In genomic region chr11:721913-722811, GRCh38 we compare ENCODE assay signal across 9 cellular contexts. TPM values are rescaled to one million over a fixed set of nuclear protein-coding genes. Genes with fewer than 3 reads are reported as not detected.
DNase-seq lines count a peak whose midpoint lies in the region; ATAC-seq and TF ChIP-seq lines count a peak whose summit lies in the region.
"Had no signal": no experiment of that assay in that cellular context is flagged by ENCODE, and none has a peak within 500 bp of the region (broad histone marks: within the 10 kb centered on the region; RNA-seq: fewer than 3 reads in every experiment).

No MANE protein-coding gene starts in this region.

- H3K27me3 ChIP-seq in SU-DHL-6 (ENCODE audit: low read length) (no peaks in the 10 kb centered on the region), colonic mucosa (peaks cover 5% of the 10 kb centered on the region), smooth muscle cell (ENCODE audit: low read depth) (peaks cover 23% of the 10 kb centered on the region)

- H3K27ac ChIP-seq in SU-DHL-6 (ENCODE audit: low read depth, low read length), result no peak overlapping the region
- no peak overlapping the region for H3K27ac ChIP-seq in colonic mucosa
- H3K27ac ChIP-seq in smooth muscle cell (ENCODE audit: low read depth), result no peak overlapping the region
- H3K27ac ChIP-seq: VCaP had no signal

- H3F3A ChIP-seq in SU-DHL-6 (ENCODE audit: insufficient read depth) (peaks cover 7% of the 10 kb centered on the region; the same call in 1 of the 2 replicates), smooth muscle cell (ENCODE audit: low read depth) (no peaks in the 10 kb centered on the region)

- TF ChIP-seq CTCF in SU-DHL-6 (IDR thresholded peaks at IDR 0.05; ENCODE audit: insufficient read depth, low read length, poor library complexity, severe bottlenecking), result no peak
- TF ChIP-seq CTCF in colonic mucosa (IDR thresholded peaks at IDR 0.05), result no peak
- TF ChIP-seq CTCF in smooth muscle cell (IDR thresholded peaks at IDR 0.05; ENCODE audit: borderline replicate concordance, insufficient read depth, poor library complexity, severe bottlenecking), result no peak

- intact Hi-C loops in left ventricle myocardium superior (cut with micrococcal nuclease) (no loop called here), cardiac septum (cut with DNase I) (no loop called here), colonic mucosa (cut with DNase I) (loop anchor here (10.0 kb wide), 1 partner anchor 167 kb away; no protein-coding TSS in a partner anchor)

- H3K9ac ChIP-seq in SU-DHL-6 (ENCODE audit: low read length), result no peak overlapping the region; the same call in 1 of the 2 replicates
- peak overlapping the region in 1 of 2 donors; percentile 50 for H3K9ac ChIP-seq in colonic mucosa (ENCODE audit: low read depth in 2 of 2, low read length in 2 of 2)
- no peak overlapping the region for H3K9ac ChIP-seq in smooth muscle cell (ENCODE audit: low read depth)

- H3K4me3 ChIP-seq in SU-DHL-6 (ENCODE audit: insufficient read depth, low read length, poor library complexity, severe bottlenecking), result no peak overlapping the region
- H3K4me3 ChIP-seq in colonic mucosa, result no peak overlapping the region
- no peak overlapping the region for H3K4me3 ChIP-seq in smooth muscle cell

- no peaks in the 10 kb centered on the region for H3K9me3 ChIP-seq in SU-DHL-6 (ENCODE audit: insufficient read depth, low read length)
- H3K9me3 ChIP-seq in colonic mucosa, result no peaks in the 10 kb centered on the region
- H3K9me3 ChIP-seq in smooth muscle cell (replicated peaks; ENCODE audit: low read depth), result no peaks in the 10 kb centered on the region

- H3K4me2 ChIP-seq in SU-DHL-6 (ENCODE audit: low read depth, low read length, poor library complexity, severe bottlenecking) (peak overlapping the region; percentile 26), smooth muscle cell (no peak overlapping the region)

- H4K20me1 ChIP-seq in SU-DHL-6 (ENCODE audit: low read depth, low read length) (no peaks in the 10 kb centered on the region), smooth muscle cell (ENCODE audit: low read depth) (peaks cover 21% of the 10 kb centered on the region)

- 96% methylated on average over 28 of the region's 45 CpGs for WGBS in smooth muscle cell (ENCODE audit: low lambda C conversion rate)

- H3K4me1 ChIP-seq in colonic mucosa (peaks cover 36% of the 10 kb centered on the region), smooth muscle cell (ENCODE audit: low read depth) (peaks cover 10% of the 10 kb centered on the region)

- H3K36me3 ChIP-seq in SU-DHL-6 (ENCODE audit: low read length), result no peaks in the 10 kb centered on the region
- no peaks in the 10 kb centered on the region for H3K36me3 ChIP-seq in colonic mucosa
- no peaks in the 10 kb centered on the region for H3K36me3 ChIP-seq in smooth muscle cell (ENCODE audit: low read depth)

- H2AFZ ChIP-seq in SU-DHL-6 (ENCODE audit: low read depth, low read length, severe bottlenecking), result no peak overlapping the region
- no peak overlapping the region for H2AFZ ChIP-seq in smooth muscle cell (ENCODE audit: low read depth)

- ATAC-seq in left ventricle myocardium superior (no peak), GM18873 (IDR thresholded peaks at IDR 0.05; ENCODE audit: low FRiP score, unreplicated experiment) (no peak), HG03442 (IDR thresholded peaks at IDR 0.05; ENCODE audit: unreplicated experiment) (no peak)

- DNase-seq in left ventricle myocardium superior, result peak; percentile 57
- no peak for DNase-seq in cardiac septum (ENCODE audit: low spot score)
- peak; percentile 49 for DNase-seq in colonic mucosa
- no peak for DNase-seq in Ammon's horn (ENCODE audit: low spot score)
- DNase-seq in smooth muscle cell (lab: John Stamatoyannopoulos, UW; ENCODE audit: unreplicated experiment), result no peak

- no peaks in the 10 kb centered on the region for H3K9me2 ChIP-seq in SU-DHL-6 (replicated peaks; ENCODE audit: insufficient read depth, low read length)

- H3K79me2 ChIP-seq in SU-DHL-6 (ENCODE audit: insufficient read depth, low read length) (no peaks in the 10 kb centered on the region), smooth muscle cell (ENCODE audit: low read depth) (no peaks in the 10 kb centered on the region)

RNA-seq across cellular contexts. Expression of gene EPS8L2, which starts 16.1 kb away (rescaled TPM):
- total RNA-seq in left ventricle myocardium superior (3.3 TPM), cardiac septum (2.3 TPM), colonic mucosa (100 to 1,000 TPM; 192 to 254 TPM), smooth muscle cell (47.9 and 74.9 TPM in 2 replicates)
- polyA plus RNA-seq in smooth muscle cell, result 37.7 and 133 TPM in 2 replicates

RNA-seq across cellular contexts. Expression of gene TALDO1, which starts 25.1 kb away (rescaled TPM):
- 103 TPM for total RNA-seq in left ventricle myocardium superior
- total RNA-seq in cardiac septum, result 92.4 TPM
- 100 to 1,000 TPM; 195 to 274 TPM for total RNA-seq in colonic mucosa
- 100 and 103 TPM in 2 replicates for total RNA-seq in smooth muscle cell
- 155 and 158 TPM in 2 replicates for polyA plus RNA-seq in smooth muscle cell

RNA-seq across cellular contexts. Expression of gene TMEM80, which starts 26.5 kb away (rescaled TPM):
- total RNA-seq in left ventricle myocardium superior (9.0 TPM), cardiac septum (15.5 TPM), colonic mucosa (10 to 100 TPM; 18.4 to 36.6 TPM), smooth muscle cell (5.5 and 9.0 TPM in 2 replicates)
- 14.3 and 24.3 TPM in 2 replicates for polyA plus RNA-seq in smooth muscle cell

RNA-seq across cellular contexts. Expression of gene DEAF1, which starts 27.1 kb away (rescaled TPM):
- total RNA-seq in left ventricle myocardium superior (15.9 TPM), cardiac septum (21.3 TPM), colonic mucosa (10 to 100 TPM; 21.7 to 25.8 TPM), smooth muscle cell (18.7 and 19.0 TPM in 2 replicates)
- polyA plus RNA-seq in smooth muscle cell, result 39.2 and 61.5 TPM in 2 replicates

RNA-seq across cellular contexts. Expression of gene GATD1, which starts 55.1 kb away (rescaled TPM):
- total RNA-seq in left ventricle myocardium superior, result 23.1 TPM
- total RNA-seq in cardiac septum, result 38.7 TPM
- 10 to 100 TPM; 39.9 to 84.9 TPM for total RNA-seq in colonic mucosa
- total RNA-seq in smooth muscle cell, result 12.9 and 18.5 TPM in 2 replicates
- 11.7 and 20.2 TPM in 2 replicates for polyA plus RNA-seq in smooth muscle cell

Comparison
In these comparisons a context has a peak if more than half of its experiments do, and no peak if none do; other contexts are left out.
1. DNase-seq: peak in left ventricle myocardium superior (single experiment) and colonic mucosa (single experiment); none in cardiac septum (single experiment), Ammon's horn (single experiment) and smooth muscle cell (single experiment).
2. RNA of gene EPS8L2, which starts 16.1 kb away (total RNA-seq): 192 to 254 TPM in colonic mucosa and 47.9 to 74.9 TPM in smooth muscle cell; 3.3 TPM in left ventricle myocardium superior (single experiment) and 2.3 TPM in cardiac septum (single experiment); every median in the first group is over 10 times any median in the second.